ENCODE assay signal across 8 cellular contexts in genomic region chr1:25997759-25998074, GRCh38. TPM values are rescaled to one million over a fixed set of nuclear protein-coding genes. Genes with fewer than 3 reads are reported as not detected.
DNase-seq lines count a peak whose midpoint lies in the region; ATAC-seq and TF ChIP-seq lines count a peak whose summit lies in the region.

PAFAH2 (minus strand) TSS chr1:25998063; CDS start chr1:25990816, 7,247 bp downstream.

- H3K36me3 Mint-ChIP-seq in GM23338 (ENCODE audit: low read depth), result no peaks in the 10 kb centered on the region

- peak within 1 kb of the TSS; percentile 91 for H3K4me3 Mint-ChIP-seq in GM23338

- H3K9ac ChIP-seq in SK-N-MC (ENCODE audit: insufficient read length), result peak within 1 kb of the TSS; percentile 80

- TF ChIP-seq CTCF in GM23338 (conservative IDR thresholded peaks at IDR 0.05; ENCODE audit: low read depth in 2 of 2), result no peak
- no peak for TF ChIP-seq CTCF in foreskin fibroblast (IDR thresholded peaks at IDR 0.05; ENCODE audit: low read depth, low read length)
- no peak for TF ChIP-seq CTCF in prostate gland (IDR thresholded peaks at IDR 0.05)

- peak within 1 kb of the TSS; percentile 76 for H3K4me2 ChIP-seq in GM23338

- H3K4me1 ChIP-seq in GM23338 (ENCODE audit: insufficient read depth), result peaks cover 14% of the 10 kb centered on the region
- H3K4me1 ChIP-seq in prostate gland (replicated peaks), result no peaks in the 10 kb centered on the region

- peak within 1 kb of the TSS; percentile 100 for H2AFZ ChIP-seq in GM23338

- WGBS in prostate gland, result 0% methylated on average over 15 of the region's 15 CpGs

- H3K9me3 ChIP-seq in SK-N-MC (ENCODE audit: low read depth, low read length), result no peaks in the 10 kb centered on the region
- H3K9me3 ChIP-seq in prostate gland, result no peaks in the 10 kb centered on the region

- intact Hi-C loops in prostate gland (cut with DNase I), result loop anchor here (1.0 to 5.0 kb wide), 2 partner anchors 102 to 195 kb away; partner anchors contain the start of gene SELENON

- TF ChIP-seq POLR2A in prostate gland (IDR thresholded peaks at IDR 0.05), result peak; percentile 57

- H3K79me2 ChIP-seq in GM23338 (replicated peaks; ENCODE audit: insufficient read depth), result no peaks in the 10 kb centered on the region

- H3K27me3 Mint-ChIP-seq in GM23338 (ENCODE audit: insufficient read depth, low read depth, poor library complexity), result peaks cover 11% of the 10 kb centered on the region

- H3K4me3 ChIP-seq in GM23338, result peak within 1 kb of the TSS; percentile 58
- H3K4me3 ChIP-seq in SK-N-MC, result peak within 1 kb of the TSS; percentile 85
- H3K4me3 ChIP-seq in foreskin fibroblast (ENCODE audit: low read depth in 1 of 2, low read length in 2 of 2), result peak within 1 kb of the TSS; percentile 64 to 67
- peak within 1 kb of the TSS; percentile 45 to 59 for H3K4me3 ChIP-seq in prostate gland

- H3K27ac ChIP-seq in GM23338 (ENCODE audit: low read depth) (peak within 1 kb of the TSS; percentile 17; the same call in 1 of the 2 replicates), SK-N-MC (peak within 1 kb of the TSS; percentile 67; the same call in 1 of the 2 replicates), prostate gland (peak within 1 kb of the TSS; percentile 75 to 79)

- H3K36me3 ChIP-seq in GM23338 (ENCODE audit: insufficient read depth), result no peaks in the 10 kb centered on the region
- no peaks in the 10 kb centered on the region for H3K36me3 ChIP-seq in SK-N-MC (ENCODE audit: insufficient read depth, low read length)
- no peaks in the 10 kb centered on the region for H3K36me3 ChIP-seq in prostate gland

- DNase-seq in A172 (ENCODE audit: low spot score), result no peak
- DNase-seq in GM23338 (ENCODE audit: low spot score), result no peak
- no peak for DNase-seq in SK-N-MC (ENCODE audit: low read depth, low spot score)
- no peak for DNase-seq in foreskin fibroblast
- DNase-seq in prostate gland (ENCODE audit: low spot score), result no peak
- DNase-seq in pons (ENCODE audit: low spot score), result no peak
- no peak for DNase-seq in GM03348 (ENCODE audit: low spot score)

- peak within 1 kb of the TSS; percentile 97 for H3K27ac Mint-ChIP-seq in GM23338

- H3F3A ChIP-seq in GM23338 (replicated peaks; ENCODE audit: low read depth), result no peaks in the 10 kb centered on the region

- H3K9me3 Mint-ChIP-seq in GM23338, result no peaks in the 10 kb centered on the region

- H3K4me1 Mint-ChIP-seq in GM23338, result peaks cover 30% of the 10 kb centered on the region

- H4K20me1 ChIP-seq in GM23338 (replicated peaks; ENCODE audit: insufficient read depth), result no peaks in the 10 kb centered on the region

- H3K27me3 ChIP-seq in GM23338 (ENCODE audit: insufficient read depth), result no peaks in the 10 kb centered on the region
- H3K27me3 ChIP-seq in prostate gland (replicated peaks; ENCODE audit: insufficient read depth), result no peaks in the 10 kb centered on the region

- peak; percentile 44 for ATAC-seq in GM23338
- no peak for ATAC-seq in HG02852 (IDR thresholded peaks at IDR 0.05; ENCODE audit: unreplicated experiment)

- no peaks in the 10 kb centered on the region for H3K9me2 ChIP-seq in GM23338 (ENCODE audit: insufficient read depth)

TF ChIP-seq in GM23338, 12 proteins besides CTCF, POLR2A, EP300 and RAD21:
- TF ChIP-seq STAT1 (IDR thresholded peaks at IDR 0.05; ENCODE audit: unreplicated experiment) (no peak), POLR2AphosphoS5 (IDR thresholded peaks at IDR 0.05; ENCODE audit: low read depth) (peak; percentile 52)

RNA-seq across cellular contexts. Expression of gene PAFAH2, which starts in this region (rescaled TPM):
- total RNA-seq in A172 (2014; rRNA removed; shearing (Covaris generic)), result 8.5 and 13.0 TPM in 2 replicates
- total RNA-seq in GM23338 (2014; rRNA removed; shearing (Covaris generic)), result 7.7 and 10.3 TPM in 2 replicates
- 5.7 TPM in 2 replicates for polyA plus RNA-seq in GM23338 (2016; fragmentation: Nextera tagmentation; extraction: Ambion mirVana)
- 10 to 100 TPM; 17.4 to 18.7 TPM for total RNA-seq in prostate gland

Comparison
In these comparisons a context has a peak if more than half of its experiments do, and no peak if none do; other contexts are left out.
1. H3K27ac ChIP-seq: peak in every context shown above with its lines; median percentile 77 in prostate gland; 67 in SK-N-MC; 17 in GM23338.